9 cellular contexts compared by ENCODE assay signal in genomic region chr9:134477927-134478326, GRCh38.
"Had no signal": no experiment of that assay in that cellular context is flagged by ENCODE, and none has a peak within 500 bp of the region (broad histone marks: within the 10 kb centered on the region; RNA-seq: fewer than 3 reads in every experiment).

No MANE protein-coding gene starts in this region.

- H3K4me3 ChIP-seq: dorsolateral prefrontal cortex, SJSA1 had no signal

- ATAC-seq: activated CD4-positive, alpha-beta T cell treated with anti-CD3 and anti-CD28 coated beads for 36 hours; activated naive CD4-positive, alpha-beta T cell treated with anti-CD3 and anti-CD28 coated beads, Interleukin-2, amount 50 U/mL, for 72 hours; left colon had no signal

- DNase-seq: activated CD4-positive, alpha-beta T cell treated with anti-CD3 and anti-CD28 coated beads for 36 hours; dorsolateral prefrontal cortex; left colon; stimulated activated CD4-positive, alpha-beta T cell treated with anti-CD3 and anti-CD28 coated beads, Interleukin-4, amount 100 ng/mL, for 24 hours; T1000 had no signal

- H3K27ac Mint-ChIP-seq: activated CD4-positive, alpha-beta T cell treated with anti-CD3 and anti-CD28 coated beads for 36 hours; type B pancreatic cell had no signal

- H3K9me3 ChIP-seq: SJSA1 had no signal

- H3K36me3 Mint-ChIP-seq: activated naive CD4-positive, alpha-beta T cell treated with anti-CD3 and anti-CD28 coated beads, Interleukin-2, amount 50 U/mL, for 72 hours; type B pancreatic cell had no signal

- H3K27ac ChIP-seq: dorsolateral prefrontal cortex, SJSA1 had no signal

- H3K27me3 ChIP-seq: dorsolateral prefrontal cortex, SJSA1 had no signal

- H3K27me3 Mint-ChIP-seq: activated CD4-positive, alpha-beta T cell treated with anti-CD3 and anti-CD28 coated beads for 36 hours; type B pancreatic cell had no signal

- H3K4me3 Mint-ChIP-seq: activated CD4-positive, alpha-beta T cell treated with anti-CD3 and anti-CD28 coated beads for 36 hours; type B pancreatic cell had no signal

- H3K36me3 ChIP-seq: SJSA1 had no signal

- H3K9me3 Mint-ChIP-seq: activated naive CD4-positive, alpha-beta T cell treated with anti-CD3 and anti-CD28 coated beads, Interleukin-2, amount 50 U/mL, for 72 hours; type B pancreatic cell had no signal

- FAIRE-seq: bronchial epithelial cell had no signal
